7 cellular contexts compared by ENCODE assay signal in genomic region chr7:68472688-68473087, GRCh38.
"Had no signal": no experiment of that assay in that cellular context is flagged by ENCODE, and none has a peak within 500 bp of the region (broad histone marks: within the 10 kb centered on the region; RNA-seq: fewer than 3 reads in every experiment).

No MANE protein-coding gene starts in this region.

- DNase-seq: H9, HCEC 1CT, KBM-7 had no signal

- H3K4me3 ChIP-seq: GM23338 had no signal

- H3K9ac ChIP-seq: KMS-11 had no signal

- H2AFZ ChIP-seq: GM23338 had no signal

- H3K4me2 ChIP-seq: GM23338, KMS-11 had no signal

- ATAC-seq: GM23338, HepG2 had no signal

- H3K27ac ChIP-seq: HL-60, KMS-11 had no signal
